In the genomic region with DNA sequence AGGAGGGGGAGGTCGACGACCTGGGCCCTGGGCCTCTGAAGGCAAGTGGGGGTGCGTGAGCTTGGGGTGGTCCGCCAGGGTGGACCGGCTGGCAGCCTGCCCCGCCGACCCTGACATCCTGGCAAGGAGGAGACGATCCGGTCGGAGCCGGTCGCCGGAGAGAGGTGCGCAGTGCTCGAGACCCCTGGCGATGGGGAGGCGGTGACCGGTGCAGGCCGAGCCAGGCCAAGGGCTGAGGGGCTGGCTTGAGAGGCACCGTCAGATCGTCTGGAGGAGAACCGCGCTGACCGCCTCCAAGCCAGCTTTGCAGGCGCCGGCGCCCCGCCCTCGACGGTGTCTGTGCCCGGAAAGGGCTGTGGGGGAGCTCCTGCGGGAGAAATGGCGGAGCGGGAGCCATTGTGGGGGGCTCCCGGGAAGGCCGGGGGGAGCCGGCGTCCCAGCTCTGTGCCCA, we compare ENCODE assay signal across 8 cellular contexts. TPM values are rescaled to one million over a fixed set of nuclear protein-coding genes. Genes with fewer than 3 reads are reported as not detected.
DNase-seq lines count a peak whose midpoint lies in the region; ATAC-seq, FAIRE-seq and TF ChIP-seq lines count a peak whose summit lies in the region.

No MANE protein-coding gene starts in this region.

- POLR2A ChIA-PET in endothelial cell of umbilical vein (lab: Charles Lee) = no interaction called here

- H3K27ac ChIP-seq in WERI-Rb-1 = no peak overlapping the region
- no peak overlapping the region for H3K27ac ChIP-seq in endothelial cell of umbilical vein (ENCODE audit: insufficient read depth, low read depth, low read length)
- H3K27ac ChIP-seq in aorta (ENCODE audit: low read depth in 1 of 2, low read length in 2 of 2) = no peak overlapping the region

- TF ChIP-seq CTCF in WERI-Rb-1 (IDR thresholded peaks at IDR 0.05; ENCODE audit: low read depth, low read length) = no peak
- TF ChIP-seq CTCF in endothelial cell of umbilical vein (IDR thresholded peaks at IDR 0.05; ENCODE audit: extremely low read depth in 1 of 2, insufficient read depth in 1 of 2, low read depth in 1 of 2, low read length in 2 of 2) = no peak

- H4K20me1 ChIP-seq in endothelial cell of umbilical vein (replicated peaks; ENCODE audit: control insufficient read depth, extremely low read depth, insufficient read depth, low read length) = no peaks in the 10 kb centered on the region

- intact Hi-C loops in endothelial cell of umbilical vein (cut with micrococcal nuclease) (loop anchor here (1.0 kb wide), 1 partner anchor 19 kb away; no protein-coding TSS in a partner anchor), aorta (cut with DNase I) (loop anchor here in 1 of 2 donors (10.0 kb wide), 1 partner anchor 231 kb away; a partner anchor contains a TSS)

- H3K36me3 ChIP-seq in WERI-Rb-1 (no peaks in the 10 kb centered on the region), endothelial cell of umbilical vein (ENCODE audit: control insufficient read depth in 2 of 2, extremely low read depth in 1 of 2, insufficient read depth in 2 of 2, low read length in 2 of 2) (no peaks in the 10 kb centered on the region), mucosa of stomach (ENCODE audit: control insufficient read depth, insufficient read depth, low read length) (no peaks in the 10 kb centered on the region), aorta (ENCODE audit: control insufficient read depth in 1 of 2, insufficient read depth in 2 of 2, low read length in 1 of 2) (no peaks in the 10 kb centered on the region)

- WGBS in aorta, 2 donors = 1 to 34% methylated on average over 28 to 38 of the region's 38 CpGs

- H3K9ac ChIP-seq in endothelial cell of umbilical vein (replicated peaks; ENCODE audit: extremely low read depth, insufficient read depth, low read length) (no peak overlapping the region), mucosa of stomach (ENCODE audit: low read length) (peak overlapping the region; percentile 17)

- H3K4me1 ChIP-seq in endothelial cell of umbilical vein (ENCODE audit: control insufficient read depth, extremely low read depth, insufficient read depth, low read length) (peaks cover 3% of the 10 kb centered on the region), mucosa of stomach (ENCODE audit: control insufficient read depth, insufficient read depth, low read length) (no peaks in the 10 kb centered on the region), aorta (ENCODE audit: control insufficient read depth in 1 of 2, insufficient read depth in 2 of 2, low read length in 2 of 2) (no peaks in the 10 kb centered on the region)

- FAIRE-seq in endothelial cell of umbilical vein (lab: Jason Lieb, UNC) = peak; percentile 79
- FAIRE-seq in RCC 7860 (lab: Jason Lieb, UNC) = no peak

- no peaks in the 10 kb centered on the region for H3K79me2 ChIP-seq in endothelial cell of umbilical vein (ENCODE audit: control insufficient read depth, insufficient read depth, low read length)

- H3K27me3 ChIP-seq in WERI-Rb-1 (ENCODE audit: insufficient read depth, low read depth, severe bottlenecking) (no peaks in the 10 kb centered on the region), endothelial cell of umbilical vein (ENCODE audit: control insufficient read depth in 2 of 2, insufficient read depth in 2 of 2, low read length in 2 of 2) (no peaks in the 10 kb centered on the region), mucosa of stomach (ENCODE audit: control insufficient read depth, insufficient read depth, low read length) (no peaks in the 10 kb centered on the region), aorta (ENCODE audit: control insufficient read depth in 1 of 2, insufficient read depth in 2 of 2, low read length in 1 of 2) (no peaks in the 10 kb centered on the region)

- ATAC-seq in aorta (ENCODE audit: low FRiP score) = peak; percentile 79

- H2AFZ ChIP-seq in endothelial cell of umbilical vein (ENCODE audit: low read depth, low read length) = peak overlapping the region; percentile 82

- peak overlapping the region; percentile 50 for H3K4me3 ChIP-seq in WERI-Rb-1 (ENCODE audit: low read depth, low read length)
- H3K4me3 ChIP-seq in endothelial cell of umbilical vein (replicated peaks in 1 of 3; ENCODE audit: insufficient read depth in 1 of 3, low read depth in 1 of 3, low read length in 3 of 3) = peak overlapping the region; percentile 16 to 58 (median 50)
- H3K4me3 ChIP-seq in mucosa of stomach (ENCODE audit: low read length) = no peak overlapping the region
- H3K4me3 ChIP-seq in aorta (ENCODE audit: low read length in 2 of 2) = peak overlapping the region; percentile 2 to 49

- peak overlapping the region; percentile 62 for H3K4me2 ChIP-seq in endothelial cell of umbilical vein (ENCODE audit: insufficient read depth, low read length)

- DNase-seq in ELR (ENCODE audit: low read depth) = peak; percentile 50
- peak; percentile 34 for DNase-seq in WERI-Rb-1
- no peak for DNase-seq in endothelial cell of umbilical vein (ENCODE audit: low read depth, low spot score)
- DNase-seq in aorta = peak; percentile 59 to 83
- DNase-seq in RCC 7860 (ENCODE audit: low spot score) = no peak
- no peak for DNase-seq in mesenteric fat pad (ENCODE audit: low spot score)
- no peak for DNase-seq in SKM-1 (lab: John Stamatoyannopoulos, UW; ENCODE audit: unreplicated experiment)

- no peaks in the 10 kb centered on the region for H3K9me1 ChIP-seq in endothelial cell of umbilical vein (replicated peaks; ENCODE audit: control insufficient read depth, extremely low read depth, insufficient read depth, low read length)

- H3K9me3 ChIP-seq in WERI-Rb-1 (ENCODE audit: severe bottlenecking) (no peaks in the 10 kb centered on the region), endothelial cell of umbilical vein (replicated peaks; ENCODE audit: control insufficient read depth, insufficient read depth, low read length) (no peaks in the 10 kb centered on the region), mucosa of stomach (ENCODE audit: control insufficient read depth, low read length) (no peaks in the 10 kb centered on the region), aorta (ENCODE audit: control insufficient read depth, low read length) (no peaks in the 10 kb centered on the region)

- TF ChIP-seq POLR2A in endothelial cell of umbilical vein (IDR thresholded peaks at IDR 0.05; ENCODE audit: low read depth, low read length) = no peak

- CTCF ChIA-PET in endothelial cell of umbilical vein (lab: Charles Lee) = interaction anchor here (0.8 to 1.5 kb wide), 3 partner anchors 18 to 95 kb away, joined by 3 to 5 read pairs (median 4); a partner anchor contains a TSS

- no TSS peak for BruUV-seq in endothelial cell of umbilical vein (replicated peaks; lab: Mats Ljungman, UMichigan)

- dilution Hi-C loops in endothelial cell of umbilical vein (cut with MboI; ENCODE audit: extremely low pct_ligation_motif_present, low sequenced_read_pairs) = no loop called here

TF ChIP-seq in endothelial cell of umbilical vein, 7 proteins besides CTCF, POLR2A, EP300 and RAD21:
- TF ChIP-seq FOS (IDR thresholded peaks at IDR 0.05; ENCODE audit: borderline replicate concordance, insufficient read depth, low read length) (no peak), JUN (IDR thresholded peaks at IDR 0.05; ENCODE audit: borderline replicate concordance, insufficient read depth, insufficient read length, low read depth) (no peak), GATA2 (IDR thresholded peaks at IDR 0.05; ENCODE audit: insufficient read depth, insufficient read length, low read depth, low read length) (no peak)
- TF ChIP-seq, protein P1, sequence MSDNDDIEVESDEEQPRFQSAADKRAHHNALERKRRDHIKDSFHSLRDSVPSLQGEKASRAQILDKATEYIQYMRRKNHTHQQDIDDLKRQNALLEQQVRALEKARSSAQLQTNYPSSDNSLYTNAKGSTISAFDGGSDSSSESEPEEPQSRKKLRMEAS (IDR thresholded peaks at IDR 0.05; ENCODE audit: insufficient read depth, insufficient read length) = no peak

RNA-seq across cellular contexts. Expression of a gene that starts 25.6 kb away (rescaled TPM):
- 5.1 and 7.2 TPM in 2 replicates for total RNA-seq in endothelial cell of umbilical vein
- 1.9 and 4.0 TPM in 2 replicates for polyA plus RNA-seq in endothelial cell of umbilical vein
- 2.7 and 3.9 TPM in 2 replicates for polyA plus RNA-seq in endothelial cell of umbilical vein (2011; cell fraction: cytosol; rRNA removed)
- 3.8 and 4.3 TPM in 2 replicates for polyA plus RNA-seq in endothelial cell of umbilical vein (2011; cell fraction: nucleus; rRNA removed)
- polyA plus RNA-seq in endothelial cell of umbilical vein (2012) = 3.9 and 5.1 TPM in 2 replicates
- 6.5 and 8.4 TPM in 2 replicates for polyA minus RNA-seq in endothelial cell of umbilical vein
- 1.7 TPM for polyA minus RNA-seq in endothelial cell of umbilical vein (2011; cell fraction: cytosol; rRNA and poly(A)+ RNA removed)
- polyA minus RNA-seq in endothelial cell of umbilical vein (2011; cell fraction: nucleus; rRNA and poly(A)+ RNA removed) = 6.8 and 10.7 TPM in 2 replicates
- total RNA-seq in aorta = 1 to 10 TPM; 4.8 to 9.1 TPM
- polyA plus RNA-seq in aorta = 1 to 10 TPM; 2.0 to 2.6 TPM
- total RNA-seq in mesenteric fat pad = 4.6 TPM

RNA-seq across cellular contexts. Expression of a gene that starts 33.9 kb away (rescaled TPM):
- total RNA-seq in endothelial cell of umbilical vein = 5.3 and 6.5 TPM in 2 replicates
- polyA plus RNA-seq in endothelial cell of umbilical vein = 3.7 and 4.9 TPM in 2 replicates
- polyA plus RNA-seq in endothelial cell of umbilical vein (2011; cell fraction: cytosol; rRNA removed) = 6.5 and 6.9 TPM in 2 replicates
- 7.9 and 10.0 TPM in 2 replicates for polyA plus RNA-seq in endothelial cell of umbilical vein (2011; cell fraction: nucleus; rRNA removed)
- polyA plus RNA-seq in endothelial cell of umbilical vein (2012) = 7.1 and 8.7 TPM in 2 replicates
- polyA minus RNA-seq in endothelial cell of umbilical vein = 12.4 and 13.1 TPM in 2 replicates
- polyA minus RNA-seq in endothelial cell of umbilical vein (2011; cell fraction: cytosol; rRNA and poly(A)+ RNA removed) = 0.31 TPM
- 2.1 and 2.7 TPM in 2 replicates for polyA minus RNA-seq in endothelial cell of umbilical vein (2011; cell fraction: nucleus; rRNA and poly(A)+ RNA removed)
- total RNA-seq in aorta = 10 to 100 TPM; 10.7 to 15.3 TPM
- 1 to 10 TPM; 6.6 to 7.4 TPM for polyA plus RNA-seq in aorta
- 5.5 TPM for total RNA-seq in mesenteric fat pad

Comparison
In these comparisons a context has a peak if more than half of its experiments do, and no peak if none do; other contexts are left out.
1. DNase-seq: peak in ELR (single experiment), WERI-Rb-1 (single experiment) and aorta (2 of 2); none in endothelial cell of umbilical vein (single experiment), RCC 7860 (single experiment), mesenteric fat pad (single experiment) and SKM-1 (single experiment).